Comparison of ENCODE assay signal across 23 cellular contexts in the genomic region with DNA sequence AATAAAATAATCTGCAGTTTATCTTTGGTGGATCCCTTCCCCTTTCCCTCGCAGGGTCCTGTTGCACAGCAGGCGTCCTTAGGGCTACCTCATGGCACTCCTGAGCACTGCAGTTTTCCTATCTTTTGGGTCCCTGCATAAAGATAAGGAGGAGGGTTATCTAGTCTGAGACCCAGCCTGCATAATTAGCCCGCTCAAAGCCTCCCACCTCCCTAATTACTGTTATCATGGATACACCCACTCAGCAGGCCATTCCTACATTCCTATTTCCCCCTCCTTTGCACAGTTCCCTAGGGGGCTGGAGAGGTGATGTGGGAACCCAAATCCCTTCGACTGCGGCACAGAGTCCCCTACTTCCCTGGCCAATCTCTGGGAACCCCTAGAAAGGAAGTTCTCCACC. TPM values are rescaled to one million over a fixed set of nuclear protein-coding genes. Genes with fewer than 3 reads are reported as not detected.
"Had no signal": no experiment of that assay in that cellular context is flagged by ENCODE, and none has a peak within 500 bp of the region (broad histone marks: within the 10 kb centered on the region; RNA-seq: fewer than 3 reads in every experiment).

No MANE protein-coding gene starts in this region.

- ATAC-seq: heart left ventricle, left colon, left ventricle myocardium superior, natural killer cell, right cardiac atrium had no signal

- H3K36me3 Mint-ChIP-seq: natural killer cell, type B pancreatic cell had no signal

- H3K27ac ChIP-seq: colonic mucosa, heart left ventricle, ovary, suprapubic skin, thyroid gland had no signal

- H3K4me3 ChIP-seq: colonic mucosa, heart left ventricle, lung, ovary, suprapubic skin, thyroid gland had no signal

- H3K4me3 Mint-ChIP-seq: natural killer cell, neural crest cell, type B pancreatic cell had no signal

- DNase-seq: colonic mucosa; effector CD4-positive, alpha-beta T cell; foreskin melanocyte; heart left ventricle; hippocampal formation; left colon; left ventricle myocardium superior; natural killer cell; ovary; small intestine; stimulated activated CD4-positive, alpha-beta T cell treated with anti-CD3 and anti-CD28 coated beads, Interleukin-12 subunit alpha, Interleukin-12 subunit beta, amount 100 ng/mL, for 4 hours; stimulated activated naive CD4-positive, alpha-beta T cell treated with Interleukin-2 at 50 U/mL for 16 hours; thyroid gland had no signal

- H3K27ac Mint-ChIP-seq: natural killer cell, progenitor cell of endocrine pancreas, type B pancreatic cell had no signal

- H3K9me3 Mint-ChIP-seq: natural killer cell, neural crest cell, type B pancreatic cell had no signal

- H3K27me3 ChIP-seq: colonic mucosa, heart left ventricle, ovary, suprapubic skin, thyroid gland had no signal

- H3K4me1 ChIP-seq: colonic mucosa had no signal

- H3K36me3 ChIP-seq: colonic mucosa, ovary, suprapubic skin, thyroid gland had no signal

- H3K9me3 ChIP-seq: colonic mucosa, heart left ventricle, ovary, suprapubic skin, thyroid gland had no signal

RNA-seq across cellular contexts. Expression of gene CCDC92B, which starts 32.8 kb away (rescaled TPM):
- total RNA-seq: dermis microvascular lymphatic vessel endothelial cell, glomerular endothelial cell, kidney epithelial cell, myocyte, natural killer cell had no signal
